ENCODE assay signal across 1 cellular context in genomic region chr16:31225193-31225592, GRCh38.
TF ChIP-seq lines count a peak whose summit lies in the region.

No MANE protein-coding gene starts in this region.

TF ChIP-seq in K562, 482 proteins besides CTCF, POLR2A, EP300 and RAD21:
- peak; percentile 62 for TF ChIP-seq PRDM10 (IDR thresholded peaks at IDR 0.05; ENCODE audit: partially characterized antibody)
- TF ChIP-seq EZH2 (IDR thresholded peaks at IDR 0.05; ENCODE audit: borderline replicate concordance, low read depth, low read length), result no peak
TF ChIP-seq in K562: peak in this region for 1.
